Comparison of ENCODE assay signal across 12 cellular contexts in genomic region chr12:132617822-132618682, GRCh38. TPM values are rescaled to one million over a fixed set of nuclear protein-coding genes. Genes with fewer than 3 reads are reported as not detected.
DNase-seq lines count a peak whose midpoint lies in the region; TF ChIP-seq lines count a peak whose summit lies in the region.
"Had no signal": no experiment of that assay in that cellular context is flagged by ENCODE, and none has a peak within 500 bp of the region (broad histone marks: within the 10 kb centered on the region; RNA-seq: fewer than 3 reads in every experiment).

No MANE protein-coding gene starts in this region.

- no peak for TF ChIP-seq EP300 in esophagus muscularis mucosa (IDR thresholded peaks at IDR 0.05)

- 6% methylated on average over 44 of the region's 51 CpGs for WGBS in esophagus muscularis mucosa
- 5% methylated on average over 42 of the region's 51 CpGs for WGBS in prostate gland

- H3K27me3 ChIP-seq in esophagus muscularis mucosa: peaks cover 0 to 64% (median 42%) of the 10 kb centered on the region in 4 donors
- H3K27me3 ChIP-seq in parathyroid adenoma (ENCODE audit: control insufficient read depth, insufficient read depth, low read length): no peaks in the 10 kb centered on the region
- H3K27me3 ChIP-seq in prostate gland (replicated peaks; ENCODE audit: insufficient read depth): no peaks in the 10 kb centered on the region

- H3K4me3 ChIP-seq in esophagus muscularis mucosa (peak overlapping the region; percentile 34 to 50 (median 36)), parathyroid adenoma (ENCODE audit: low read depth, low read length) (no peak overlapping the region), prostate gland (peak overlapping the region in 1 of 2 donors; percentile 27)

- no peak overlapping the region for H3K9ac ChIP-seq in parathyroid adenoma

- H3K9me3 ChIP-seq in esophagus muscularis mucosa (peaks cover 0 to 13% (median 11%) of the 10 kb centered on the region in 4 donors), parathyroid adenoma (ENCODE audit: control insufficient read depth, low read length) (no peaks in the 10 kb centered on the region), prostate gland (no peaks in the 10 kb centered on the region)

- no peak for TF ChIP-seq CTCF in esophagus muscularis mucosa (IDR thresholded peaks at IDR 0.05)
- no peak for TF ChIP-seq CTCF in parathyroid adenoma (IDR thresholded peaks at IDR 0.05)
- no peak for TF ChIP-seq CTCF in prostate gland (IDR thresholded peaks at IDR 0.05)

- DNase-seq in NCI-H82 (lab: John Stamatoyannopoulos, UW): peak; percentile 32
- no peak for DNase-seq in NCI-H82 treated with DMSO at 0.1 percent for 48 hours (lab: John Stamatoyannopoulos, UW; ENCODE audit: unreplicated experiment)
- peak; percentile 33 for DNase-seq in NCI-H2171 (lab: John Stamatoyannopoulos, UW)
- DNase-seq in esophagus muscularis mucosa (ENCODE audit: extremely low spot score): no peak
- DNase-seq in prostate gland (ENCODE audit: low spot score): no peak
- DNase-seq in SKM-1 treated with dmso at 0.1 percent for 144 hours (lab: John Stamatoyannopoulos, UW; ENCODE audit: unreplicated experiment): no peak
- DNase-seq in cerebellar nuclear complex (lab: John Stamatoyannopoulos, UW): no peak
- DNase-seq: NCI-H2107 had no signal

- intact Hi-C loops in esophagus muscularis mucosa (cut with DNase I): loop anchor here (10.0 kb wide), 1 partner anchor 463 kb away; no protein-coding TSS in a partner anchor
- intact Hi-C loops in prostate gland (cut with DNase I): loop anchor here (10.0 kb wide), 1 partner anchor 463 kb away; no protein-coding TSS in a partner anchor

- H3K36me3 ChIP-seq in esophagus muscularis mucosa: no peaks in the 10 kb centered on the region
- H3K36me3 ChIP-seq in parathyroid adenoma (ENCODE audit: control insufficient read depth, insufficient read depth, low read length): no peaks in the 10 kb centered on the region
- no peaks in the 10 kb centered on the region for H3K36me3 ChIP-seq in prostate gland
- H3K36me3 ChIP-seq: right atrium auricular region had no signal

- peak overlapping the region; percentile 44 for H3K4me2 ChIP-seq in parathyroid adenoma (ENCODE audit: low read length)

- TF ChIP-seq POLR2A in esophagus muscularis mucosa (IDR thresholded peaks at IDR 0.05; ENCODE audit: low read depth) (no peak), prostate gland (IDR thresholded peaks at IDR 0.05) (no peak)

- H3K27ac ChIP-seq in esophagus muscularis mucosa (replicated peaks in 1 of 4): peak overlapping the region in 1 of 4 donors; percentile 36
- H3K27ac ChIP-seq in parathyroid adenoma: no peak overlapping the region
- no peak overlapping the region for H3K27ac ChIP-seq in prostate gland
- H3K27ac ChIP-seq: right atrium auricular region had no signal

- H2AFZ ChIP-seq in parathyroid adenoma: no peak overlapping the region

- no peaks in the 10 kb centered on the region for H3K79me2 ChIP-seq in parathyroid adenoma

- H3K4me1 ChIP-seq in esophagus muscularis mucosa (peaks cover 7 to 43% (median 39%) of the 10 kb centered on the region in 4 donors), parathyroid adenoma (no peaks in the 10 kb centered on the region), prostate gland (replicated peaks) (no peaks in the 10 kb centered on the region)

RNA-seq across cellular contexts. Expression of gene P2RX2, which starts 0.5 kb away (rescaled TPM):
- 1 to 10 TPM; 1.7 to 4.1 (median 3.7) TPM for total RNA-seq in esophagus muscularis mucosa
- 1 to 10 TPM in 1 of 2 donors, under 1 TPM in 1; 0.32 to 8.2 TPM for total RNA-seq in prostate gland
- total RNA-seq: activated T-helper 2 cell treated with anti-CD3 and anti-CD28 coated beads, Interferon-gamma antibody, Interleukin-2, Interleukin-4, amounts not matched to agents 10 μg/mL and 5 μg/mL and 100 μg/mL, durations not matched to agents 14 hours and 24 hours and 36 hours; right atrium auricular region; T-helper 2 cell treated with Interferon-gamma antibody and Interleukin-4, amounts not matched to agents 100 ng/mL and 5 ng/mL, for 36 hours had no signal

RNA-seq across cellular contexts. Expression of gene LRCOL1, which starts 7.7 kb away (rescaled TPM):
- total RNA-seq in esophagus muscularis mucosa (not detected), prostate gland (under 1 TPM in 1 of 2 donors, not detected in 1; 0.68 TPM)
- total RNA-seq: activated T-helper 2 cell treated with anti-CD3 and anti-CD28 coated beads, Interferon-gamma antibody, Interleukin-2, Interleukin-4, amounts not matched to agents 10 μg/mL and 5 μg/mL and 100 μg/mL, durations not matched to agents 14 hours and 24 hours and 36 hours; right atrium auricular region; T-helper 2 cell treated with Interferon-gamma antibody and Interleukin-4, amounts not matched to agents 100 ng/mL and 5 ng/mL, for 36 hours had no signal

Comparison
In these comparisons a context has a peak if more than half of its experiments do, and no peak if none do; other contexts are left out.
1. DNase-seq: peak in NCI-H82 (single experiment) and NCI-H2171 (single experiment); none in NCI-H82 treated with DMSO at 0.1 percent for 48 hours (single experiment), esophagus muscularis mucosa (single experiment), prostate gland (single experiment), SKM-1 treated with dmso at 0.1 percent for 144 hours (single experiment) and cerebellar nuclear complex (0 of 2).